14 cellular contexts compared by ENCODE assay signal in genomic region chr2:112634153-112634873, GRCh38. TPM values are rescaled to one million over a fixed set of nuclear protein-coding genes. Genes with fewer than 3 reads are reported as not detected.
DNase-seq lines count a peak whose midpoint lies in the region; ATAC-seq, FAIRE-seq and TF ChIP-seq lines count a peak whose summit lies in the region.
"Had no signal": no experiment of that assay in that cellular context is flagged by ENCODE, and none has a peak within 500 bp of the region (broad histone marks: within the 10 kb centered on the region; RNA-seq: fewer than 3 reads in every experiment).

No MANE protein-coding gene starts in this region.

- no TSS peak for BruUV-seq in PC-3 (replicated peaks; lab: Mats Ljungman, UMichigan)

- no peaks in the 10 kb centered on the region for H3K9me2 ChIP-seq in PC-3 (replicated peaks; ENCODE audit: low read length)

- no peak overlapping the region for H3K4me3 ChIP-seq in BLaER1 treated with 17β-estradiol and CSF1 and Interleukin-3, amounts not matched to agents 10 nM and 100 nM
- no peak overlapping the region for H3K4me3 ChIP-seq in PC-3 (ENCODE audit: low read length)
- H3K4me3 ChIP-seq: breast epithelium, tibial artery had no signal

- peak overlapping the region in 5 of 11 experiments; percentile 8 to 97 (median 42); a peak in 9 of 22 replicates for H3K27ac ChIP-seq in BLaER1 treated with 17β-estradiol and CSF1 and Interleukin-3, amounts not matched to agents 10 nM and 100 nM
- H3K27ac ChIP-seq in PC-3 (ENCODE audit: low read length) = no peak overlapping the region
- H3K27ac ChIP-seq: breast epithelium, foreskin keratinocyte, tibial artery had no signal

- no peaks in the 10 kb centered on the region for H3F3A ChIP-seq in PC-3 (ENCODE audit: low read length, unreplicated experiment)

- peaks cover 42 to 78% (median 76%) of the 10 kb centered on the region in 4 donors for H3K4me1 Mint-ChIP-seq in naive thymus-derived CD8-positive, alpha-beta T cell

- TF ChIP-seq POLR2A in GM12891 (IDR thresholded peaks at IDR 0.05; ENCODE audit: low read depth, low read length) = no peak

- peaks cover 0 to 2% (median 0%) of the 10 kb centered on the region in 5 donors for H3K27me3 Mint-ChIP-seq in naive thymus-derived CD8-positive, alpha-beta T cell

- H3K79me2 ChIP-seq in PC-3 (ENCODE audit: low read length) = no peaks in the 10 kb centered on the region

- DNase-seq in GM18507 (ENCODE audit: extremely low spot score, insufficient read length, low read depth) = no peak
- peak; percentile 22 for DNase-seq in astrocyte of the hippocampus (ENCODE audit: low read depth, low spot score)
- DNase-seq in naive thymus-derived CD8-positive, alpha-beta T cell = peak in 4 of 10 donors; percentile 11 to 45 (median 30)
- no peak for DNase-seq in GM19240 (ENCODE audit: insufficient read length, low spot score)
- DNase-seq in GM12891 (ENCODE audit: insufficient read length, low spot score) = no peak
- DNase-seq in PC-3 = no peak
- DNase-seq: activated T-cell treated with anti-CD3 and anti-CD28 coated beads, Interleukin-2, amount 50 U/mL, for 72 hours; DMS53; endodermal cell; foreskin keratinocyte had no signal

- H3K9me3 Mint-ChIP-seq in naive thymus-derived CD8-positive, alpha-beta T cell = no peaks in the 10 kb centered on the region
- H3K9me3 Mint-ChIP-seq: activated T-cell treated with anti-CD3 and anti-CD28 coated beads, Interleukin-2, amount 50 U/mL, for 72 hours; endodermal cell had no signal

- no peak for TF ChIP-seq CTCF in PC-3 (conservative IDR thresholded peaks at IDR 0.05; ENCODE audit: low read depth, low read length)

- no peaks in the 10 kb centered on the region for H3K27me3 ChIP-seq in BLaER1 treated with 17β-estradiol and CSF1 and Interleukin-3, amounts not matched to agents 10 nM and 100 nM
- no peaks in the 10 kb centered on the region for H3K27me3 ChIP-seq in PC-3 (ENCODE audit: low read length)
- H3K27me3 ChIP-seq: breast epithelium, foreskin keratinocyte had no signal

- H3K4me2 ChIP-seq in BLaER1 treated with 17β-estradiol and CSF1 and Interleukin-3, amounts not matched to agents 10 nM and 100 nM = peak overlapping the region in 6 of 11 experiments; percentile 26 to 97 (median 89); a peak in 11 of 22 replicates
- no peak overlapping the region for H3K4me2 ChIP-seq in PC-3 (ENCODE audit: low read length)

- POLR2A ChIA-PET in naive thymus-derived CD8-positive, alpha-beta T cell (lab: Charles Lee) = interaction anchor here (0.5 to 14.0 kb wide), 4 partner anchors 10 to 53 kb away, joined by 3 to 330 read pairs (median 3); partner anchors contain the start of gene SLC20A1
- POLR2A ChIA-PET in PC-3 (lab: Charles Lee; ENCODE audit: unreplicated experiment) = no interaction called here

- H3K27ac Mint-ChIP-seq in naive thymus-derived CD8-positive, alpha-beta T cell = peak overlapping the region; percentile 91 to 98 (median 94)
- H3K27ac Mint-ChIP-seq: activated T-cell treated with anti-CD3 and anti-CD28 coated beads, Interleukin-2, amount 50 U/mL, for 72 hours; endodermal cell had no signal

- CTCF ChIA-PET in PC-3 (lab: Charles Lee) = no interaction called here

- H3K9me3 ChIP-seq in BLaER1 treated with 17β-estradiol and CSF1 and Interleukin-3, amounts not matched to agents 10 nM and 100 nM (replicated peaks in 1 of 11) = no peaks in the 10 kb centered on the region
- H3K9me3 ChIP-seq in PC-3 (ENCODE audit: low read length) = no peaks in the 10 kb centered on the region
- H3K9me3 ChIP-seq: breast epithelium, tibial artery had no signal

- ATAC-seq in naive thymus-derived CD8-positive, alpha-beta T cell = peak; percentile 33 to 34
- ATAC-seq in HG03432 (IDR thresholded peaks at IDR 0.05; ENCODE audit: unreplicated experiment) = no peak
- no peak for ATAC-seq in PC-3
- ATAC-seq: activated T-cell treated with anti-CD3 and anti-CD28 coated beads, Interleukin-2, amount 50 U/mL, for 72 hours; foreskin keratinocyte had no signal

- no peak overlapping the region for H2AFZ ChIP-seq in PC-3 (ENCODE audit: low read length)

- peaks cover 31 to 99% (median 73%) of the 10 kb centered on the region in 10 experiments for H3K4me1 ChIP-seq in BLaER1 treated with 17β-estradiol and CSF1 and Interleukin-3, amounts not matched to agents 10 nM and 100 nM
- H3K4me1 ChIP-seq in PC-3 (ENCODE audit: insufficient read depth, low read length) = peaks cover 24% of the 10 kb centered on the region

- H4K20me1 ChIP-seq in BLaER1 treated with 17β-estradiol and CSF1 and Interleukin-3, amounts not matched to agents 10 nM and 100 nM = no peaks in the 10 kb centered on the region
- no peaks in the 10 kb centered on the region for H4K20me1 ChIP-seq in PC-3 (ENCODE audit: low read length)

- H3K36me3 ChIP-seq in BLaER1 treated with 17β-estradiol and CSF1 and Interleukin-3, amounts not matched to agents 10 nM and 100 nM = no peaks in the 10 kb centered on the region
- H3K36me3 ChIP-seq in PC-3 (ENCODE audit: low read depth, low read length) = no peaks in the 10 kb centered on the region
- H3K36me3 ChIP-seq: breast epithelium, tibial artery had no signal

- intact Hi-C loops in PC-3 (cut with micrococcal nuclease) = no loop called here

- H3K9ac ChIP-seq in BLaER1 treated with 17β-estradiol and CSF1 and Interleukin-3, amounts not matched to agents 10 nM and 100 nM = no peak overlapping the region
- no peak overlapping the region for H3K9ac ChIP-seq in PC-3 (ENCODE audit: low read length)

- no peaks in the 10 kb centered on the region for H3K36me3 Mint-ChIP-seq in naive thymus-derived CD8-positive, alpha-beta T cell

- FAIRE-seq in GM18507 (lab: Jason Lieb, UNC) (peak; percentile 33), GM12891 (lab: Jason Lieb, UNC) (no peak)

- peak overlapping the region; percentile 41 to 85 (median 74) for H3K4me3 Mint-ChIP-seq in naive thymus-derived CD8-positive, alpha-beta T cell
- H3K4me3 Mint-ChIP-seq: endodermal cell had no signal

TF ChIP-seq in GM12891, 5 proteins besides CTCF, POLR2A, EP300 and RAD21:
- TF ChIP-seq POLR2AphosphoS5 (IDR thresholded peaks at IDR 0.05; ENCODE audit: low read depth, low read length) (no peak), POU2F2 (IDR thresholded peaks at IDR 0.05; ENCODE audit: low read depth, low read length) (no peak), TAF1 (IDR thresholded peaks at IDR 0.05; ENCODE audit: low read depth, low read length) (no peak), PAX5 (IDR thresholded peaks at IDR 0.05; ENCODE audit: insufficient read depth, low read length, severe bottlenecking) (no peak), SPI1 (IDR thresholded peaks at IDR 0.05; ENCODE audit: low read depth, low read length) (no peak)

RNA-seq across cellular contexts. Expression of gene SLC20A1, which starts 11.4 kb away (rescaled TPM):
- 10 to 100 TPM; 71.2 to 75.6 TPM for total RNA-seq in naive thymus-derived CD8-positive, alpha-beta T cell
- polyA plus RNA-seq in naive thymus-derived CD8-positive, alpha-beta T cell = 10 to 100 TPM; 17.0 to 33.7 (median 21.2) TPM
- 21.8 TPM for polyA plus RNA-seq in GM12891 (2012; ENCODE audit: low read depth, missing spikeins)
- 209 and 257 TPM in 2 replicates for total RNA-seq in PC-3 (2014; rRNA removed)

RNA-seq across cellular contexts. Expression of gene CHCHD5, which starts 49.9 kb away (rescaled TPM):
- total RNA-seq in naive thymus-derived CD8-positive, alpha-beta T cell = 10 to 100 TPM; 20.8 to 27.1 TPM
- polyA plus RNA-seq in naive thymus-derived CD8-positive, alpha-beta T cell = 10 to 100 TPM; 43.6 to 61.7 (median 46.2) TPM
- polyA plus RNA-seq in GM12891 (2012; ENCODE audit: low read depth, missing spikeins) = 51.2 TPM
- 25.4 and 27.9 TPM in 2 replicates for total RNA-seq in PC-3 (2014; rRNA removed)

Comparison
In these comparisons a context has a peak if more than half of its experiments do, and no peak if none do; other contexts are left out.
1. ATAC-seq: peak in naive thymus-derived CD8-positive, alpha-beta T cell (2 of 2); none in HG03432 (single experiment) and PC-3 (single experiment).